ENCODE assay signal across 11 cellular contexts in the genomic region with DNA sequence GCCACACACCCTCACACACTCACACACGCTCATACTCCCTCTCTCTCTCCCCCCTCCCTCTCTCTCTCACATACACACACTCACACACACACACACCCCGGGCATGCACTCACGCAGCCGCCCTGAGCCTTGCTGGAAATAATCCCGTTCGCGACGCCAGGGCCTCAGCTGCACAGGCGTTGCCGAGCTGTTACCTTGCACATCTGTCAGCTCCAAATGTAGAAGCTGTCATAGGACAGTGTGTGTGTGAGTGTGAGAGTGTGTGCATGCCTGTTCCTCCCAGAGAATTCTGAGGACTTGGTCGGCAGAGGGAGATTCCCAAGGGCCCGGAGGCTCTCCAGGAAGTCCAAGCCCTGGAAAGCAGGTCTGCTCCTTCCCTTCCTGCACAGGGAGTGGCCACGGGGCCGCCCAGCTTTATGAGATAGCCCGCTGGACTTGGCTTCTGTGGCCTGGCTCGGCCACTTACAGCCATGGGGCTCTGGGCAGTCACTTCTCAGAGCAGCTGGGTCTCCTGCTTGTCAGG. TPM values are rescaled to one million over a fixed set of nuclear protein-coding genes. Genes with fewer than 3 reads are reported as not detected.
DNase-seq lines count a peak whose midpoint lies in the region; ATAC-seq and TF ChIP-seq lines count a peak whose summit lies in the region.
"Had no signal": no experiment of that assay in that cellular context is flagged by ENCODE, and none has a peak within 500 bp of the region (broad histone marks: within the 10 kb centered on the region; RNA-seq: fewer than 3 reads in every experiment).

No MANE protein-coding gene starts in this region.

- WGBS in testis, 2 donors = 26 to 40% methylated on average over 15 of the region's 16 CpGs
- 6 to 15% methylated on average over 11 to 16 of the region's 16 CpGs for WGBS in tibial nerve, 2 donors

- no peaks in the 10 kb centered on the region for H3K27me3 ChIP-seq in testis
- peaks cover 0 to 62% of the 10 kb centered on the region in 2 donors for H3K27me3 ChIP-seq in tibial nerve

- DNase-seq in NCI-H1694 treated with DMSO at 0.1 percent for 48 hours (lab: John Stamatoyannopoulos, UW) (peak; percentile 92), dermis blood vessel endothelial cell (peak; percentile 47), left colon (peak; percentile 73 to 83), testis (peak; percentile 29), tibial nerve (ENCODE audit: low spot score in 2 of 2) (no peak), iPS-NIHi11 (ENCODE audit: low spot score) (no peak)
- DNase-seq: activated T-cell treated with anti-CD3 and anti-CD28 coated beads, Interleukin-2, amount 50 U/mL, for 1 hour; cortex of kidney; NCI-H1930 had no signal

- no peaks in the 10 kb centered on the region for H3K9me3 ChIP-seq in testis
- no peaks in the 10 kb centered on the region for H3K9me3 ChIP-seq in tibial nerve

- TF ChIP-seq CTCF in testis (IDR thresholded peaks at IDR 0.05) (no peak), tibial nerve (IDR thresholded peaks at IDR 0.05) (no peak)

- intact Hi-C loops in left colon (cut with DNase I, micrococcal nuclease) (loop anchor here (10.0 kb wide), 2 partner anchors 79 to 269 kb away; no protein-coding TSS in a partner anchor), testis (cut with DNase I; ENCODE audit: low total_unique reads) (no loop called here)

- no peak for TF ChIP-seq POLR2A in testis (IDR thresholded peaks at IDR 0.05)
- no peak for TF ChIP-seq POLR2A in tibial nerve (IDR thresholded peaks at IDR 0.05)

- ATAC-seq in left colon (peak; percentile 88), HG02852 (IDR thresholded peaks at IDR 0.05; ENCODE audit: unreplicated experiment) (no peak)
- ATAC-seq: SK-N-SH treated with all-trans-retinoic acid at 6 μM for 48 hours had no signal

- H3K4me1 ChIP-seq in testis = peaks cover 5% of the 10 kb centered on the region
- peaks cover 0 to 7% (median 0%) of the 10 kb centered on the region in 4 donors for H3K4me1 ChIP-seq in tibial nerve

- no peak overlapping the region for H3K4me3 ChIP-seq in testis
- H3K4me3 ChIP-seq in tibial nerve = peak overlapping the region in 1 of 4 donors; percentile 2

- H3K36me3 ChIP-seq in testis (ENCODE audit: low read depth, missing control alignments) = no peaks in the 10 kb centered on the region
- H3K36me3 ChIP-seq in tibial nerve = peaks cover 0 to 16% (median 0%) of the 10 kb centered on the region in 3 donors

- no peak for TF ChIP-seq EP300 in tibial nerve (IDR thresholded peaks at IDR 0.05)

- H3K27ac ChIP-seq in testis (no peak overlapping the region), tibial nerve (no peak overlapping the region)

RNA-seq across cellular contexts. Expression of gene SPR, which starts 8.6 kb away (rescaled TPM):
- total RNA-seq in dermis blood vessel endothelial cell = 51.7 and 52.4 TPM in 2 replicates
- 10 to 100 TPM; 77.8 to 81.9 TPM for total RNA-seq in left colon
- 10 to 100 TPM; 21.7 to 27.6 TPM for total RNA-seq in testis
- 15.7 TPM for polyA plus RNA-seq in testis (ENCODE audit: insufficient read depth, low read depth, low replicate concordance)
- total RNA-seq in tibial nerve = 10 to 100 TPM; 22.0 to 33.3 (median 27.1) TPM

RNA-seq across cellular contexts. Expression of gene EMX1, which starts 21.5 kb away (rescaled TPM):
- total RNA-seq in dermis blood vessel endothelial cell (not detected in 2 replicates), left colon (1 to 10 TPM; 1.5 to 2.2 TPM), testis (10 to 100 TPM; 11.3 to 13.2 TPM), tibial nerve (not detected)
- polyA plus RNA-seq in testis (ENCODE audit: insufficient read depth, low read depth, low replicate concordance) = 4.5 TPM

Comparison
In these comparisons a context has a peak if more than half of its experiments do, and no peak if none do; other contexts are left out.
1. DNase-seq: peak in NCI-H1694 treated with DMSO at 0.1 percent for 48 hours (single experiment), dermis blood vessel endothelial cell (single experiment), left colon (2 of 2) and testis (single experiment); none in tibial nerve (0 of 2) and iPS-NIHi11 (single experiment).